ENCODE assay signal across 1 cellular context in genomic region chr9:35811364-35812024, GRCh38.
TF ChIP-seq lines count a peak whose summit lies in the region.

No MANE protein-coding gene starts in this region.

TF ChIP-seq in GM12878, 131 proteins besides CTCF, POLR2A, EP300 and RAD21:
- 0 out of 2 replicates have a peak, but pooled peaks have one; percentile 7 for TF ChIP-seq FOXM1 (IDR thresholded peaks at IDR 0.05; ENCODE audit: low read depth, low read length)
- TF ChIP-seq TCF12 (IDR thresholded peaks at IDR 0.05; ENCODE audit: low read depth, low read length): peak; percentile 83
- no peak for TF ChIP-seq SIN3A (IDR thresholded peaks at IDR 0.05; ENCODE audit: low read depth, low read length)
